In genomic region chr14:44960146-44960545, GRCh38 we compare ENCODE assay signal across 8 cellular contexts. TPM values are rescaled to one million over a fixed set of nuclear protein-coding genes. Genes with fewer than 3 reads are reported as not detected.
DNase-seq lines count a peak whose midpoint lies in the region; ATAC-seq, FAIRE-seq and TF ChIP-seq lines count a peak whose summit lies in the region.

No MANE protein-coding gene starts in this region.

- intact Hi-C loops in HepG2 (cut with micrococcal nuclease; ENCODE audit: unreplicated experiment) (no loop called here), right lobe of liver (cut with DNase I) (no loop called here)

- H3K27ac ChIP-seq in HepG2 (ENCODE audit: extremely low read length, insufficient read depth, low read length) (no peak overlapping the region), right lobe of liver (no peak overlapping the region), keratinocyte (ENCODE audit: control insufficient read depth, insufficient read depth, low read length) (peak overlapping the region; percentile 96), urinary bladder (ENCODE audit: low read depth) (peak overlapping the region; percentile 18)

- dilution Hi-C loops in keratinocyte (cut with MboI; ENCODE audit: extremely low pct_ligation_motif_present, low sequenced_read_pairs): no loop called here

- CTCF ChIA-PET in HepG2 (lab: Yijun Ruan, JAX; ENCODE audit: low intra/inter-chr PET ratio, low total read pairs): no interaction called here

- H3K4me3 ChIP-seq in HepG2 (replicated peaks in 1 of 3; ENCODE audit: insufficient read depth in 1 of 3, low read depth in 2 of 3, low read length in 3 of 3) (peak overlapping the region; percentile 74 to 84 (median 80); a peak in 5 of 6 replicates), right lobe of liver (no peak overlapping the region), WI38 (ENCODE audit: low read depth, low read length) (peak overlapping the region; percentile 94), keratinocyte (ENCODE audit: control insufficient read depth in 2 of 3, extremely low read depth in 1 of 3, insufficient read depth in 2 of 3, low read depth in 1 of 3, low read length in 3 of 3) (peak overlapping the region; percentile 80 to 99 (median 98)), urinary bladder (ENCODE audit: low read depth, low read length) (no peak overlapping the region)

- H3K79me2 ChIP-seq in HepG2 (ENCODE audit: insufficient read depth, low read length): peaks cover 93% of the 10 kb centered on the region
- peaks cover 87% of the 10 kb centered on the region for H3K79me2 ChIP-seq in keratinocyte (ENCODE audit: control insufficient read depth, insufficient read depth, low read length)

- TF ChIP-seq CTCF in HepG2 (CRISPR knock-in tag; IDR thresholded peaks at IDR 0.05): no peak
- TF ChIP-seq CTCF in right lobe of liver (IDR thresholded peaks at IDR 0.05): no peak
- TF ChIP-seq CTCF in WI38 (IDR thresholded peaks at IDR 0.05; ENCODE audit: low read depth, low read length): no peak
- no peak for TF ChIP-seq CTCF in keratinocyte (optimal IDR thresholded peaks at IDR 0.05 in 1 of 3, IDR thresholded peaks at IDR 0.05 in 1 of 3, conservative IDR thresholded peaks at IDR 0.05 in 1 of 3; ENCODE audit: extremely low read depth in 1 of 3, insufficient read depth in 2 of 3, low read length in 3 of 3)

- TF ChIP-seq EP300 in HepG2 (IDR thresholded peaks at IDR 0.05; ENCODE audit: low read depth in 2 of 2, low read length in 2 of 2): no peak
- TF ChIP-seq EP300 in HepG2 (CRISPR knock-in tag; IDR thresholded peaks at IDR 0.05; ENCODE audit: borderline replicate concordance): no peak

- ATAC-seq in HepG2 (no peak), right lobe of liver (no peak), HG03108 (IDR thresholded peaks at IDR 0.05; ENCODE audit: unreplicated experiment) (no peak), GM21576 (IDR thresholded peaks at IDR 0.05; ENCODE audit: unreplicated experiment) (no peak)

- TF ChIP-seq POLR2A in HepG2 (IDR thresholded peaks at IDR 0.05; ENCODE audit: insufficient read depth in 1 of 2, low read depth in 2 of 2, low read length in 2 of 2) (no peak), right lobe of liver (IDR thresholded peaks at IDR 0.05) (no peak)

- H3K9me3 ChIP-seq in HepG2 (ENCODE audit: low read length) (no peaks in the 10 kb centered on the region), right lobe of liver (no peaks in the 10 kb centered on the region), keratinocyte (ENCODE audit: control insufficient read depth, low read depth, low read length) (no peaks in the 10 kb centered on the region)

- peaks cover 4% of the 10 kb centered on the region for H3K9me1 ChIP-seq in keratinocyte (ENCODE audit: control insufficient read depth, extremely low read depth, insufficient read depth, low read length)

- BruUV-seq in HepG2 (replicated peaks; lab: Mats Ljungman, UMichigan): no TSS peak

- no peak for FAIRE-seq in HepG2 (lab: Jason Lieb, UNC)
- FAIRE-seq in keratinocyte (lab: Jason Lieb, UNC): no peak

- H3K4me1 ChIP-seq in HepG2 (ENCODE audit: insufficient read depth, low read length): peaks cover 38% of the 10 kb centered on the region
- H3K4me1 ChIP-seq in right lobe of liver: peaks cover 0 to 32% (median 16%) of the 10 kb centered on the region in 4 donors
- H3K4me1 ChIP-seq in keratinocyte (ENCODE audit: control insufficient read depth, extremely low read depth, insufficient read depth, low read length): peaks cover 24% of the 10 kb centered on the region
- no peaks in the 10 kb centered on the region for H3K4me1 ChIP-seq in urinary bladder (ENCODE audit: insufficient read depth)

- H3K36me3 ChIP-seq in HepG2 (replicated peaks in 1 of 2; ENCODE audit: control insufficient read depth in 1 of 2, insufficient read depth in 2 of 2, low read length in 2 of 2) (no peaks in the 10 kb centered on the region), right lobe of liver (no peaks in the 10 kb centered on the region), keratinocyte (ENCODE audit: control insufficient read depth in 2 of 2, extremely low read depth in 1 of 2, insufficient read depth in 2 of 2, low read length in 2 of 2) (no peaks in the 10 kb centered on the region), urinary bladder (ENCODE audit: insufficient read depth) (no peaks in the 10 kb centered on the region)

- H4K20me1 ChIP-seq in HepG2 (ENCODE audit: insufficient read depth, low read length) (peaks cover 13% of the 10 kb centered on the region), keratinocyte (ENCODE audit: control insufficient read depth, extremely low read depth, insufficient read depth, low read length) (peaks cover 10% of the 10 kb centered on the region)

- POLR2A ChIA-PET in HepG2 (lab: Yijun Ruan, JAX): interaction anchor here (4.5 kb wide), 1 partner anchor 175 kb away, joined by 42 read pairs; the partner anchor contains the start of genes FANCM and FKBP3

- DNase-seq in HepG2 (ENCODE audit: low spot score): no peak
- no peak for DNase-seq in right lobe of liver
- no peak for DNase-seq in keratinocyte (ENCODE audit: low read depth, low spot score)
- DNase-seq in mucosa of gallbladder (ENCODE audit: low spot score): no peak

- no peak for TF ChIP-seq RAD21 in HepG2 (CRISPR knock-in tag; IDR thresholded peaks at IDR 0.05)

- in situ Hi-C loops in HepG2 (cut with HindIII; ENCODE audit: extremely low pct_ligation_motif_present, low pct_unique_long_range_greater_than_20kb): loop anchor here (5.0 kb wide), 1 partner anchor 177 kb away; the partner anchor contains the start of gene FANCM

- 38% methylated on average over 2 of the region's 2 CpGs for WGBS in HepG2 (ENCODE audit: low lambda C conversion rate)
- 46% methylated on average over 2 of the region's 2 CpGs for WGBS in right lobe of liver (ENCODE audit: insufficient coverage, low coverage, low lambda C conversion rate, missing lambda C conversion rate)
- 37% methylated on average over 2 of the region's 2 CpGs for WGBS in urinary bladder

- H2AFZ ChIP-seq in HepG2 (ENCODE audit: low read length) (no peak overlapping the region), keratinocyte (ENCODE audit: control insufficient read depth, low read length) (no peak overlapping the region)

- H3K4me2 ChIP-seq in HepG2 (ENCODE audit: low read depth, low read length) (peak overlapping the region; percentile 73), keratinocyte (ENCODE audit: control insufficient read depth, extremely low read depth, insufficient read depth, low read depth, low read length) (peak overlapping the region; percentile 85)

- H3K27me3 ChIP-seq in HepG2 (ENCODE audit: control insufficient read depth in 1 of 2, insufficient read depth in 2 of 2, low read length in 2 of 2) (no peaks in the 10 kb centered on the region; a peak in 1 of 5 replicates), right lobe of liver (no peaks in the 10 kb centered on the region), keratinocyte (ENCODE audit: control insufficient read depth, extremely low read depth, insufficient read depth, low read length) (no peaks in the 10 kb centered on the region)

- H3K9ac ChIP-seq in HepG2 (ENCODE audit: insufficient read depth, low read depth, low read length) (peak overlapping the region; percentile 81), keratinocyte (ENCODE audit: control insufficient read depth, extremely low read depth, insufficient read depth, low read length) (peak overlapping the region; percentile 93)

RNA-seq across cellular contexts. Expression of gene KLHL28, which starts 1.6 kb away (rescaled TPM):
- total RNA-seq in HepG2 (2016; rRNA removed; fragmentation: Illumina TruSeq; extraction: Trizol) (6.6 and 9.8 TPM in 2 replicates), right lobe of liver (1 to 10 TPM; 3.4 to 7.8 (median 6.1) TPM), urinary bladder (36.7 TPM), mucosa of gallbladder (14.8 TPM)
- 2.5 and 4.1 TPM in 2 replicates for total RNA-seq in HepG2 (2016; cell fraction: cytosol; rRNA removed; fragmentation: Illumina TruSeq; extraction: Trizol; ENCODE audit: low read depth)
- 6.6 and 8.2 TPM in 2 replicates for total RNA-seq in HepG2 (2016; cell fraction: insoluble cytoplasmic fraction; rRNA removed; fragmentation: Illumina TruSeq; extraction: Trizol)
- total RNA-seq in HepG2 (2016; cell fraction: membrane; rRNA removed; fragmentation: Illumina TruSeq; extraction: Trizol): 2.5 and 2.9 TPM in 2 replicates
- 8.3 and 9.3 TPM in 2 replicates for total RNA-seq in HepG2 (2016; cell fraction: nucleus; rRNA removed; fragmentation: Illumina TruSeq; extraction: Trizol)
- polyA plus RNA-seq in HepG2 (2011; rRNA removed) (2.7 and 3.4 TPM in 2 replicates), keratinocyte (4.4 to 6.1 TPM (median 6.0 TPM) in 3 replicates), urinary bladder (5.6 TPM)
- 1.1 and 2.2 TPM in 2 replicates for polyA plus RNA-seq in HepG2 (2011; cell fraction: cytosol; rRNA removed)
- 3.3 and 4.5 TPM in 2 replicates for polyA plus RNA-seq in HepG2 (2011; cell fraction: nucleus; rRNA removed)
- 4.6 and 4.8 TPM in 2 replicates for polyA plus RNA-seq in HepG2 (2012)
- 0.50 and 0.64 TPM in 2 replicates for polyA plus RNA-seq in HepG2 (2016; cell fraction: cytosol; fragmentation: Illumina TruSeq; extraction: Trizol; ENCODE audit: low read depth)
- polyA plus RNA-seq in HepG2 (2016; cell fraction: insoluble cytoplasmic fraction; fragmentation: Illumina TruSeq; extraction: Trizol; ENCODE audit: low read depth): 4.3 and 5.1 TPM in 2 replicates
- 0.31 and 0.84 TPM in 2 replicates for polyA plus RNA-seq in HepG2 (2016; cell fraction: membrane; fragmentation: Illumina TruSeq; extraction: Trizol; ENCODE audit: low read depth)
- polyA plus RNA-seq in HepG2 (2016; cell fraction: nucleus; fragmentation: Illumina TruSeq; extraction: Trizol; ENCODE audit: insufficient read depth, low read depth): 5.2 and 5.5 TPM in 2 replicates
- polyA minus RNA-seq in HepG2 (2011; rRNA and poly(A)+ RNA removed; ENCODE audit: low replicate concordance): 17.1 and 19.1 TPM in 2 replicates
- 6.0 and 6.7 TPM in 2 replicates for polyA minus RNA-seq in HepG2 (2011; cell fraction: cytosol; rRNA and poly(A)+ RNA removed)
- 19.1 and 27.1 TPM in 2 replicates for polyA minus RNA-seq in HepG2 (2011; cell fraction: nucleus; rRNA and poly(A)+ RNA removed)
- polyA plus RNA-seq in keratinocyte (2011; ENCODE audit: low read depth): 5.1 TPM
- 1.8 and 4.2 TPM in 2 replicates for polyA plus RNA-seq in keratinocyte (2011; cell fraction: cytosol; rRNA removed)
- 8.6 and 11.4 TPM in 2 replicates for polyA plus RNA-seq in keratinocyte (2011; cell fraction: nucleus; rRNA removed)
- polyA plus RNA-seq in keratinocyte (2012; ENCODE audit: low replicate concordance): 4.6 and 6.7 TPM in 2 replicates
- 4.7 to 21.9 TPM (median 20.0 TPM) in 3 replicates for polyA minus RNA-seq in keratinocyte
- polyA minus RNA-seq in keratinocyte (2011; cell fraction: cytosol; rRNA and poly(A)+ RNA removed): 4.2 TPM
- 9.6 and 22.7 TPM in 2 replicates for polyA minus RNA-seq in keratinocyte (2011; cell fraction: nucleus; rRNA and poly(A)+ RNA removed)

RNA-seq across cellular contexts. Expression of gene TOGARAM1, which starts 1.8 kb away (rescaled TPM):
- total RNA-seq in HepG2 (2016; rRNA removed; fragmentation: Illumina TruSeq; extraction: Trizol) (9.8 and 10.6 TPM in 2 replicates), right lobe of liver (10 to 100 TPM in 1 of 6 experiments, 1 to 10 TPM in 5; 4.7 to 12.5 (median 6.9) TPM), urinary bladder (78.8 TPM), mucosa of gallbladder (17.1 TPM)
- 11.4 and 15.3 TPM in 2 replicates for total RNA-seq in HepG2 (2016; cell fraction: cytosol; rRNA removed; fragmentation: Illumina TruSeq; extraction: Trizol; ENCODE audit: low read depth)
- total RNA-seq in HepG2 (2016; cell fraction: insoluble cytoplasmic fraction; rRNA removed; fragmentation: Illumina TruSeq; extraction: Trizol): 8.9 and 9.1 TPM in 2 replicates
- total RNA-seq in HepG2 (2016; cell fraction: membrane; rRNA removed; fragmentation: Illumina TruSeq; extraction: Trizol): 8.1 and 8.4 TPM in 2 replicates
- 18.8 and 24.1 TPM in 2 replicates for total RNA-seq in HepG2 (2016; cell fraction: nucleus; rRNA removed; fragmentation: Illumina TruSeq; extraction: Trizol)
- polyA plus RNA-seq in HepG2 (2011; rRNA removed) (5.6 TPM in 2 replicates), keratinocyte (4.9 to 8.2 TPM (median 7.3 TPM) in 3 replicates), urinary bladder (8.2 TPM)
- 1.6 and 4.2 TPM in 2 replicates for polyA plus RNA-seq in HepG2 (2011; cell fraction: cytosol; rRNA removed)
- 5.5 and 5.7 TPM in 2 replicates for polyA plus RNA-seq in HepG2 (2011; cell fraction: nucleus; rRNA removed)
- 3.5 and 4.6 TPM in 2 replicates for polyA plus RNA-seq in HepG2 (2012)
- 0.69 and 0.71 TPM in 2 replicates for polyA plus RNA-seq in HepG2 (2016; cell fraction: cytosol; fragmentation: Illumina TruSeq; extraction: Trizol; ENCODE audit: low read depth)
- 5.4 and 7.3 TPM in 2 replicates for polyA plus RNA-seq in HepG2 (2016; cell fraction: insoluble cytoplasmic fraction; fragmentation: Illumina TruSeq; extraction: Trizol; ENCODE audit: low read depth)
- polyA plus RNA-seq in HepG2 (2016; cell fraction: membrane; fragmentation: Illumina TruSeq; extraction: Trizol; ENCODE audit: low read depth): 1.6 and 1.7 TPM in 2 replicates
- polyA plus RNA-seq in HepG2 (2016; cell fraction: nucleus; fragmentation: Illumina TruSeq; extraction: Trizol; ENCODE audit: insufficient read depth, low read depth): 14.0 and 17.1 TPM in 2 replicates
- polyA minus RNA-seq in HepG2 (2011; rRNA and poly(A)+ RNA removed; ENCODE audit: low replicate concordance): 14.7 and 16.5 TPM in 2 replicates
- polyA minus RNA-seq in HepG2 (2011; cell fraction: cytosol; rRNA and poly(A)+ RNA removed): 7.1 and 7.9 TPM in 2 replicates
- 49.1 and 63.7 TPM in 2 replicates for polyA minus RNA-seq in HepG2 (2011; cell fraction: nucleus; rRNA and poly(A)+ RNA removed)
- polyA plus RNA-seq in keratinocyte (2011; ENCODE audit: low read depth): 2.9 TPM
- polyA plus RNA-seq in keratinocyte (2011; cell fraction: cytosol; rRNA removed): 2.8 and 8.0 TPM in 2 replicates
- 9.4 and 9.9 TPM in 2 replicates for polyA plus RNA-seq in keratinocyte (2011; cell fraction: nucleus; rRNA removed)
- polyA plus RNA-seq in keratinocyte (2012; ENCODE audit: low replicate concordance): 3.4 and 4.1 TPM in 2 replicates
- 3.9 to 20.3 TPM (median 14.1 TPM) in 3 replicates for polyA minus RNA-seq in keratinocyte
- polyA minus RNA-seq in keratinocyte (2011; cell fraction: cytosol; rRNA and poly(A)+ RNA removed): 10.2 TPM
- polyA minus RNA-seq in keratinocyte (2011; cell fraction: nucleus; rRNA and poly(A)+ RNA removed): 13.8 and 31.7 TPM in 2 replicates

Comparison
In these comparisons a context has a peak if more than half of its experiments do, and no peak if none do; other contexts are left out.
1. H3K4me3 ChIP-seq: peak in HepG2 (3 of 3), WI38 (single experiment) and keratinocyte (3 of 3); none in right lobe of liver (0 of 3) and urinary bladder (single experiment).
2. H3K27ac ChIP-seq: peak in keratinocyte (single experiment) and urinary bladder (single experiment); none in HepG2 (single experiment) and right lobe of liver (0 of 3).